ENCODE assay signal across 14 cellular contexts in genomic region chr6:123808556-123808955, GRCh38. TPM values are rescaled to one million over a fixed set of nuclear protein-coding genes. Genes with fewer than 3 reads are reported as not detected.
A peak's percentile ranks its signal among the peaks of the same experiment; 100 is the strongest.
DNase-seq lines count a peak whose midpoint lies in the region; ATAC-seq, FAIRE-seq and TF ChIP-seq lines count a peak whose summit lies in the region.
"Had no signal": no experiment of that assay in that cellular context is flagged by ENCODE, and none has a peak within 500 bp of the region (broad histone marks: within the 10 kb centered on the region; RNA-seq: fewer than 3 reads in every experiment).

No MANE protein-coding gene starts in this region.

- no peak for TF ChIP-seq EP300 in esophagus muscularis mucosa (IDR thresholded peaks at IDR 0.05)

- DNase-seq in KG1 (lab: John Stamatoyannopoulos, UW) = peak; percentile 50
- peak; percentile 26 for DNase-seq in NCI-H2171 treated with DMSO at 0.1 percent for 48 hours (lab: John Stamatoyannopoulos, UW)
- peak; percentile 47 for DNase-seq in bronchial epithelial cell (ENCODE audit: low read depth)
- peak; percentile 77 for DNase-seq in putamen (ENCODE audit: low spot score)
- DNase-seq in left cardiac atrium = no peak
- DNase-seq in BE2C = no peak
- no peak for DNase-seq in esophagus muscularis mucosa (ENCODE audit: extremely low spot score)
- DNase-seq: activated CD4-positive, alpha-beta memory T cell treated with anti-CD3 and anti-CD28 coated beads for 36 hours; activated gamma-delta T cell; erythroblast had no signal

- WGBS in esophagus muscularis mucosa = 64% methylated on average over 3 of the region's 3 CpGs

- H3K36me3 ChIP-seq in bronchial epithelial cell (ENCODE audit: control insufficient read depth, insufficient read depth, low read length) (no peaks in the 10 kb centered on the region), BE2C (no peaks in the 10 kb centered on the region), esophagus muscularis mucosa (no peaks in the 10 kb centered on the region)
- H3K36me3 ChIP-seq: right atrium auricular region had no signal

- no peak for TF ChIP-seq POLR2A in esophagus muscularis mucosa (IDR thresholded peaks at IDR 0.05; ENCODE audit: low read depth)

- TF ChIP-seq CTCF in bronchial epithelial cell (IDR thresholded peaks at IDR 0.05; ENCODE audit: insufficient read depth, low read length, severe bottlenecking) (no peak), BE2C (IDR thresholded peaks at IDR 0.05; ENCODE audit: low read depth, low read length) (no peak), esophagus muscularis mucosa (IDR thresholded peaks at IDR 0.05) (no peak)

- no peaks in the 10 kb centered on the region for H3K9me3 ChIP-seq in BE2C
- H3K9me3 ChIP-seq in esophagus muscularis mucosa = no peaks in the 10 kb centered on the region
- H3K9me3 ChIP-seq: right atrium auricular region had no signal

- H3K27me3 ChIP-seq in bronchial epithelial cell (ENCODE audit: control insufficient read depth, insufficient read depth, low read length) (peaks cover 10% of the 10 kb centered on the region), BE2C (peaks cover 23% of the 10 kb centered on the region), esophagus muscularis mucosa (peaks cover 0 to 10% (median 7%) of the 10 kb centered on the region in 4 donors)
- H3K27me3 ChIP-seq: right atrium auricular region had no signal

- ATAC-seq in GM18520 (IDR thresholded peaks at IDR 0.05; ENCODE audit: unreplicated experiment) (no peak), left cardiac atrium (no peak)

- H3K4me3 ChIP-seq in bronchial epithelial cell (ENCODE audit: low read depth, low read length) (no peak overlapping the region), BE2C (ENCODE audit: low read depth, low read length) (no peak overlapping the region), esophagus muscularis mucosa (no peak overlapping the region)
- H3K4me3 ChIP-seq: right atrium auricular region had no signal

- intact Hi-C loops in left cardiac atrium (cut with DNase I) = no loop called here
- intact Hi-C loops in esophagus muscularis mucosa (cut with DNase I) = loop anchor here (10.0 kb wide), 1 partner anchor 1046 kb away; no protein-coding TSS in a partner anchor

- no peak for FAIRE-seq in bronchial epithelial cell (lab: Jason Lieb, UNC)

- H3K4me1 ChIP-seq in BE2C = no peaks in the 10 kb centered on the region
- peaks cover 0 to 6% (median 5%) of the 10 kb centered on the region in 4 donors for H3K4me1 ChIP-seq in esophagus muscularis mucosa
- H3K4me1 ChIP-seq: right atrium auricular region had no signal

- H3K27ac ChIP-seq in esophagus muscularis mucosa (replicated peaks in 1 of 4) = no peak overlapping the region
- H3K27ac ChIP-seq: HL-60, right atrium auricular region had no signal

RNA-seq across cellular contexts. Expression of gene NKAIN2, which starts 4.9 kb away (rescaled TPM):
- total RNA-seq in bronchial epithelial cell = under 0.01 TPM in 1 of 2 replicates, not detected in the other
- 1 to 10 TPM; 2.4 to 2.7 TPM for total RNA-seq in left cardiac atrium
- not detected for polyA plus RNA-seq in BE2C (2012; ENCODE audit: insufficient read depth, insufficient read length, low read depth)
- total RNA-seq in esophagus muscularis mucosa = under 1 TPM in 3 of 4 donors, not detected in 1; 0.11 to 0.66 (median 0.13) TPM
- total RNA-seq: activated CD4-positive, alpha-beta memory T cell treated with anti-CD3 and anti-CD28 coated beads for 36 hours; mononuclear cell had no signal

Comparison
In these comparisons a context has a peak if more than half of its experiments do, and no peak if none do; other contexts are left out.
1. DNase-seq: peak in KG1 (single experiment), NCI-H2171 treated with DMSO at 0.1 percent for 48 hours (single experiment), bronchial epithelial cell (single experiment) and putamen (single experiment); none in left cardiac atrium (single experiment), BE2C (single experiment) and esophagus muscularis mucosa (single experiment).